In genomic region chr4:139761461-139761860, GRCh38 we compare ENCODE assay signal across 8 cellular contexts.
DNase-seq lines count a peak whose midpoint lies in the region; ATAC-seq and TF ChIP-seq lines count a peak whose summit lies in the region.

No MANE protein-coding gene starts in this region.

- POLR2A ChIA-PET in CD4-positive, alpha-beta memory T cell (lab: Charles Lee; ENCODE audit: partially characterized antibody), result no interaction called here

- ATAC-seq in HG02885 (IDR thresholded peaks at IDR 0.05; ENCODE audit: poor library complexity, unreplicated experiment) (peak; percentile 69), SK-N-SH treated with all-trans-retinoic acid at 6 μM for 48 hours (peak; percentile 88), lung (ENCODE audit: insufficient read depth, low FRiP score) (no peak), natural killer cell (no peak)

- DNase-seq in GM04504 (ENCODE audit: low read depth), result peak; percentile 10
- DNase-seq in lung (ENCODE audit: low spot score), result no peak
- DNase-seq in natural killer cell, result no peak
- DNase-seq in activated T-cell treated with anti-CD3 and anti-CD28 coated beads, Interleukin-2, amount 50 U/mL, for 48 hours, result no peak
- DNase-seq in amygdala (lab: John Stamatoyannopoulos, UW), result no peak
- no peak for DNase-seq in CD4-positive, alpha-beta memory T cell

- H3K27ac Mint-ChIP-seq in natural killer cell, result no peak overlapping the region
- no peak overlapping the region for H3K27ac Mint-ChIP-seq in CD4-positive, alpha-beta memory T cell

- H3K9me3 ChIP-seq in lung (ENCODE audit: control insufficient read depth in 2 of 2, insufficient read depth in 1 of 2, low read length in 1 of 2), result no peaks in the 10 kb centered on the region
- no peaks in the 10 kb centered on the region for H3K9me3 ChIP-seq in CD4-positive, alpha-beta memory T cell (ENCODE audit: control insufficient read depth in 1 of 2, low read length in 2 of 2)

- no peaks in the 10 kb centered on the region for H3K36me3 Mint-ChIP-seq in natural killer cell
- no peaks in the 10 kb centered on the region for H3K36me3 Mint-ChIP-seq in CD4-positive, alpha-beta memory T cell

- CTCF ChIA-PET in CD4-positive, alpha-beta memory T cell (lab: Charles Lee; ENCODE audit: partially characterized antibody), result no interaction called here

- no peak overlapping the region for H3K4me3 Mint-ChIP-seq in natural killer cell
- H3K4me3 Mint-ChIP-seq in CD4-positive, alpha-beta memory T cell, result no peak overlapping the region

- intact Hi-C loops in natural killer cell (cut with micrococcal nuclease), result no loop called here
- intact Hi-C loops in CD4-positive, alpha-beta memory T cell (cut with micrococcal nuclease), result no loop called here

- no peaks in the 10 kb centered on the region for H3K4me1 Mint-ChIP-seq in natural killer cell
- H3K4me1 Mint-ChIP-seq in CD4-positive, alpha-beta memory T cell, result no peaks in the 10 kb centered on the region

- peaks cover 3 to 12% of the 10 kb centered on the region in 2 donors for H3K27me3 Mint-ChIP-seq in natural killer cell (ENCODE audit: low read depth in 2 of 2)
- H3K27me3 Mint-ChIP-seq in CD4-positive, alpha-beta memory T cell, result peaks cover 2 to 6% of the 10 kb centered on the region in 2 donors

- H3K27ac ChIP-seq in lung (ENCODE audit: low read depth in 1 of 2, low read length in 1 of 2), result peak overlapping the region; percentile 2 to 68
- no peak overlapping the region for H3K27ac ChIP-seq in CD4-positive, alpha-beta memory T cell (ENCODE audit: low read depth, low read length)

- peaks cover 15 to 22% of the 10 kb centered on the region in 2 donors for H3K4me1 ChIP-seq in lung (ENCODE audit: control insufficient read depth in 2 of 2, insufficient read depth in 2 of 2, low read length in 2 of 2)
- no peaks in the 10 kb centered on the region for H3K4me1 ChIP-seq in CD4-positive, alpha-beta memory T cell (ENCODE audit: insufficient read depth, low read length)

- H3K27me3 ChIP-seq in lung (ENCODE audit: control insufficient read depth, insufficient read depth), result no peaks in the 10 kb centered on the region
- no peaks in the 10 kb centered on the region for H3K27me3 ChIP-seq in CD4-positive, alpha-beta memory T cell (ENCODE audit: insufficient read depth, low read length)

- TF ChIP-seq CTCF in lung (IDR thresholded peaks at IDR 0.05; ENCODE audit: control extremely low read depth, extremely low read depth) (no peak), natural killer cell (IDR thresholded peaks at IDR 0.05) (no peak)

- no peak overlapping the region for H3K4me3 ChIP-seq in lung
- H3K4me3 ChIP-seq in CD4-positive, alpha-beta memory T cell (ENCODE audit: low read length in 2 of 2), result no peak overlapping the region

- H3K9me3 Mint-ChIP-seq in natural killer cell, result no peaks in the 10 kb centered on the region
- H3K9me3 Mint-ChIP-seq in CD4-positive, alpha-beta memory T cell, result peaks cover 0 to 1% (median 0%) of the 10 kb centered on the region in 8 donors

- WGBS in lung, 2 donors, result 60 to 67% methylated on average over 4 of the region's 4 CpGs

- no peaks in the 10 kb centered on the region for H3K36me3 ChIP-seq in lung (ENCODE audit: control insufficient read depth in 2 of 2, insufficient read depth in 2 of 2, low read length in 2 of 2)
- H3K36me3 ChIP-seq in CD4-positive, alpha-beta memory T cell (ENCODE audit: insufficient read depth, low read length), result no peaks in the 10 kb centered on the region

TF ChIP-seq in SK-N-SH treated with all-trans-retinoic acid at 6 μM for 48 hours, 23 proteins besides CTCF, POLR2A, EP300 and RAD21:
- no peak for TF ChIP-seq CREB5 (CRISPR knock-in tag; IDR thresholded peaks at IDR 0.05; ENCODE audit: low read depth)
- TF ChIP-seq ZFP30 (CRISPR knock-in tag; IDR thresholded peaks at IDR 0.05), result no peak
- TF ChIP-seq ZNF70 (CRISPR knock-in tag; IDR thresholded peaks at IDR 0.05), result no peak
- TF ChIP-seq ZFP3 (CRISPR knock-in tag; IDR thresholded peaks at IDR 0.05), result no peak
- TF ChIP-seq ESRRG (CRISPR knock-in tag; IDR thresholded peaks at IDR 0.05), result no peak
- no peak for TF ChIP-seq RARB (CRISPR knock-in tag; IDR thresholded peaks at IDR 0.05)
- TF ChIP-seq ARNTL (CRISPR knock-in tag; IDR thresholded peaks at IDR 0.05; ENCODE audit: borderline replicate concordance, low read depth), result no peak
- TF ChIP-seq ZNF8 (CRISPR knock-in tag; IDR thresholded peaks at IDR 0.05), result no peak
- TF ChIP-seq TSHZ2 (CRISPR knock-in tag; IDR thresholded peaks at IDR 0.05), result no peak
- no peak for TF ChIP-seq CSRNP3 (CRISPR knock-in tag; IDR thresholded peaks at IDR 0.05)
- TF ChIP-seq POU6F1 (CRISPR knock-in tag; IDR thresholded peaks at IDR 0.05; ENCODE audit: borderline replicate concordance, low read depth), result no peak
- no peak for TF ChIP-seq PPARA (CRISPR knock-in tag; IDR thresholded peaks at IDR 0.05; ENCODE audit: borderline replicate concordance)
- no peak for TF ChIP-seq BACH2 (CRISPR knock-in tag; IDR thresholded peaks at IDR 0.05; ENCODE audit: borderline replicate concordance)
- TF ChIP-seq CSDC2 (CRISPR knock-in tag; IDR thresholded peaks at IDR 0.05), result no peak
- TF ChIP-seq ZNF565 (CRISPR knock-in tag; conservative IDR thresholded peaks at IDR 0.05; ENCODE audit: low read depth), result no peak
- TF ChIP-seq GLIS3 (CRISPR knock-in tag; IDR thresholded peaks at IDR 0.05), result no peak
- TF ChIP-seq ZC3H10 (CRISPR knock-in tag; IDR thresholded peaks at IDR 0.05), result no peak
- no peak for TF ChIP-seq OSR1 (CRISPR knock-in tag; IDR thresholded peaks at IDR 0.05)
- TF ChIP-seq TCF4 (CRISPR knock-in tag; IDR thresholded peaks at IDR 0.05; ENCODE audit: borderline replicate concordance), result no peak

Comparison
In these comparisons a context has a peak if more than half of its experiments do, and no peak if none do; other contexts are left out.
1. ATAC-seq: peak in HG02885 (single experiment) and SK-N-SH treated with all-trans-retinoic acid at 6 μM for 48 hours (single experiment); none in lung (single experiment) and natural killer cell (0 of 3).